ENCODE assay signal across 11 cellular contexts in the genomic region with DNA sequence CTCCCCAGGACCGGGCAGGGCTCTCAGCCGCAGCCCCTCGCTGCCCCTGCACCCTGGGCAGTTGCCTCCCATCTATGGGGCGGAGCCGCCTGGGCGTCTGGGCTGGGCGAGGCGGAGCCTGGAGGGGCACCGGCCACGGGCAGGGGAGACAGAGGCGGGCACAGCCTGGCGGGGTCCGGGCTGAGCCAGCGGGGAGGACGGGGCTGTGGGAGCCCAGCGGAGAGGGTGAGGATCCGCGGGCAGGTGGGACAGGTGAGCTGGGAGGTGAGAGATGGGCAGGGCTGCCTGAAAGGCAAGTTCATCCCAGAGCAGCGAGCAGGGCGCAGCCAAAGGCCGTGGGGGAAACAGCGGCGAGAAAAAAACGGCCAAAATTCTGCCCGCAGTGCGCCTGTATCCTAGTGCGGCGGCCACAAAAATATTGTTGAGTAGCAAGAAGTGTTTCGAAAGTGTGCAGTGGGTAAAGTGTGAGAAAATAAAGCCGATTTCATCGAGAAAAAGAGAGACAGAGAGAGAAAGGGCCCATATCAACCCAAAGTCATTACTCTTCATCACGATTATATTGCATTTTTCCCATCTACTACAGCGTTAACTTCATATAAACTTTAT. TPM values are rescaled to one million over a fixed set of nuclear protein-coding genes. Genes with fewer than 3 reads are reported as not detected.
DNase-seq lines count a peak whose midpoint lies in the region; ATAC-seq and TF ChIP-seq lines count a peak whose summit lies in the region.
"Not testable (repeated sequence)": the region's sequence is repeated elsewhere in the genome, so short reads cannot be mapped to it uniquely, and the experiment has no call there.
"Had no signal": no experiment of that assay in that cellular context is flagged by ENCODE, and none has a peak within 500 bp of the region (broad histone marks: within the 10 kb centered on the region; RNA-seq: fewer than 3 reads in every experiment).

No MANE protein-coding gene starts in this region.

- not testable (repeated sequence) for H3K36me3 ChIP-seq in GM23338 (ENCODE audit: insufficient read depth)

- peak overlapping the region; percentile 68 for H3K4me3 Mint-ChIP-seq in GM23338
- H3K4me3 Mint-ChIP-seq in activated CD4-positive, alpha-beta memory T cell treated with anti-CD3 and anti-CD28 coated beads for 36 hours: peak overlapping the region; percentile 23
- H3K4me3 Mint-ChIP-seq in activated T-cell treated with anti-CD3 and anti-CD28 coated beads, Interleukin-2, amount 50 U/mL, for 72 hours: peak overlapping the region; percentile 48 to 59
- peak overlapping the region; percentile 54 for H3K4me3 Mint-ChIP-seq in dendritic cell treated with granulocyte-macrophage colony-stimulating factor and Interleukin-4, amounts not matched to agents 40 ng/mL and 50 ng/mL, for 4 days

- H3K27me3 ChIP-seq in GM23338 (ENCODE audit: insufficient read depth): peaks cover 25% of the 10 kb centered on the region

- peak overlapping the region; percentile 93 for H2AFZ ChIP-seq in GM23338

- not testable (repeated sequence) for H3K27ac Mint-ChIP-seq in GM23338; activated CD4-positive, alpha-beta memory T cell treated with anti-CD3 and anti-CD28 coated beads for 36 hours; activated T-cell treated with anti-CD3 and anti-CD28 coated beads, Interleukin-2, amount 50 U/mL, for 72 hours; dendritic cell treated with granulocyte-macrophage colony-stimulating factor and Interleukin-4, amounts not matched to agents 40 ng/mL and 50 ng/mL, for 4 days

- H3K36me3 Mint-ChIP-seq in GM23338 (ENCODE audit: low read depth); activated CD4-positive, alpha-beta memory T cell treated with anti-CD3 and anti-CD28 coated beads for 36 hours; activated T-cell treated with anti-CD3 and anti-CD28 coated beads, Interleukin-2, amount 50 U/mL, for 72 hours (ENCODE audit: insufficient read depth in 2 of 2); dendritic cell treated with granulocyte-macrophage colony-stimulating factor and Interleukin-4, amounts not matched to agents 40 ng/mL and 50 ng/mL, for 4 days (ENCODE audit: low read depth): not testable (repeated sequence)

- CTCF ChIA-PET in activated CD4-positive, alpha-beta memory T cell treated with anti-CD3 and anti-CD28 coated beads for 36 hours (lab: Charles Lee): not testable (repeated sequence)

- peak overlapping the region; percentile 73 for H3K4me2 ChIP-seq in GM23338

- intact Hi-C loops in activated CD4-positive, alpha-beta memory T cell treated with anti-CD3 and anti-CD28 coated beads for 36 hours (cut with micrococcal nuclease); dendritic cell treated with granulocyte-macrophage colony-stimulating factor and Interleukin-4, amounts not matched to agents 40 ng/mL and 50 ng/mL, for 4 days (cut with micrococcal nuclease); sciatic nerve (cut with DNase I): not testable (repeated sequence)

- not testable (repeated sequence) for H3K4me1 Mint-ChIP-seq in GM23338
- peaks cover 34% of the 10 kb centered on the region for H3K4me1 Mint-ChIP-seq in activated CD4-positive, alpha-beta memory T cell treated with anti-CD3 and anti-CD28 coated beads for 36 hours (ENCODE audit: low read depth)
- H3K4me1 Mint-ChIP-seq in activated T-cell treated with anti-CD3 and anti-CD28 coated beads, Interleukin-2, amount 50 U/mL, for 72 hours (ENCODE audit: low read depth): peaks cover 49% of the 10 kb centered on the region
- peaks cover 82% of the 10 kb centered on the region for H3K4me1 Mint-ChIP-seq in dendritic cell treated with granulocyte-macrophage colony-stimulating factor and Interleukin-4, amounts not matched to agents 40 ng/mL and 50 ng/mL, for 4 days (ENCODE audit: low read depth)

- H4K20me1 ChIP-seq in GM23338 (replicated peaks; ENCODE audit: insufficient read depth): not testable (repeated sequence)

- not testable (repeated sequence) for H3F3A ChIP-seq in GM23338 (replicated peaks; ENCODE audit: low read depth)

- peaks cover 14% of the 10 kb centered on the region for H3K27me3 Mint-ChIP-seq in GM23338 (ENCODE audit: insufficient read depth, low read depth, poor library complexity)
- peaks cover 41% of the 10 kb centered on the region for H3K27me3 Mint-ChIP-seq in activated CD4-positive, alpha-beta memory T cell treated with anti-CD3 and anti-CD28 coated beads for 36 hours
- H3K27me3 Mint-ChIP-seq in activated T-cell treated with anti-CD3 and anti-CD28 coated beads, Interleukin-2, amount 50 U/mL, for 72 hours (ENCODE audit: low read depth): peaks cover 49% of the 10 kb centered on the region
- peaks cover 20% of the 10 kb centered on the region for H3K27me3 Mint-ChIP-seq in dendritic cell treated with granulocyte-macrophage colony-stimulating factor and Interleukin-4, amounts not matched to agents 40 ng/mL and 50 ng/mL, for 4 days

- POLR2A ChIA-PET in activated CD4-positive, alpha-beta memory T cell treated with anti-CD3 and anti-CD28 coated beads for 36 hours (lab: Charles Lee): not testable (repeated sequence)

- not testable (repeated sequence) for H3K9me2 ChIP-seq in GM23338 (ENCODE audit: insufficient read depth)

- peak; percentile 90 for ATAC-seq in GM23338
- peak; percentile 61 to 64 for ATAC-seq in activated T-cell treated with anti-CD3 and anti-CD28 coated beads, Interleukin-2, amount 50 U/mL, for 72 hours (replicated peaks in 1 of 2)
- ATAC-seq in left lobe of liver: peak; percentile 33
- ATAC-seq in sciatic nerve: peak; percentile 40

- not testable (repeated sequence) for H3K27ac ChIP-seq in GM23338 (ENCODE audit: low read depth)

- not testable (repeated sequence) for H3K79me2 ChIP-seq in GM23338 (replicated peaks; ENCODE audit: insufficient read depth)

- H3K4me1 ChIP-seq in GM23338 (ENCODE audit: insufficient read depth): not testable (repeated sequence)

- DNase-seq in GM23338 (ENCODE audit: low spot score); activated CD4-positive, alpha-beta memory T cell treated with anti-CD3 and anti-CD28 coated beads for 36 hours; activated T-cell treated with anti-CD3 and anti-CD28 coated beads, Interleukin-2, amount 50 U/mL, for 72 hours; left lobe of liver (ENCODE audit: low spot score); sciatic nerve (ENCODE audit: low spot score): not testable (repeated sequence)
- peak; percentile 41 for DNase-seq in MV-4-11 (lab: John Stamatoyannopoulos, UW)

- TF ChIP-seq CTCF in GM23338 (conservative IDR thresholded peaks at IDR 0.05; ENCODE audit: low read depth in 2 of 2): not testable (repeated sequence)

- peaks cover 32% of the 10 kb centered on the region for H3K9me3 Mint-ChIP-seq in GM23338
- not testable (repeated sequence) for H3K9me3 Mint-ChIP-seq in activated CD4-positive, alpha-beta memory T cell treated with anti-CD3 and anti-CD28 coated beads for 36 hours; activated T-cell treated with anti-CD3 and anti-CD28 coated beads, Interleukin-2, amount 50 U/mL, for 72 hours; dendritic cell treated with granulocyte-macrophage colony-stimulating factor and Interleukin-4, amounts not matched to agents 40 ng/mL and 50 ng/mL, for 4 days

- peak overlapping the region; percentile 48 for H3K4me3 ChIP-seq in GM23338

RNA-seq across cellular contexts. Expression of a gene that starts 5.8 kb away (rescaled TPM):
- total RNA-seq in GM23338 (2014; rRNA removed; shearing (Covaris generic)): not detected in 2 replicates
- not detected in 2 replicates for polyA plus RNA-seq in GM23338 (2016; fragmentation: Nextera tagmentation; extraction: Ambion mirVana)
- not detected for total RNA-seq in activated CD4-positive, alpha-beta memory T cell treated with anti-CD3 and anti-CD28 coated beads for 36 hours
- not detected for total RNA-seq in activated T-cell treated with anti-CD3 and anti-CD28 coated beads, Interleukin-2, amount 50 U/mL, for 72 hours
- total RNA-seq in left lobe of liver (1.1 TPM), sciatic nerve (0.49 TPM)
- total RNA-seq: A673; CD4-positive, alpha-beta T cell; H4 had no signal
- polyA plus RNA-seq: BJ had no signal

RNA-seq across cellular contexts. Expression of a gene that starts 14.3 kb away (rescaled TPM):
- not detected in 2 replicates for total RNA-seq in GM23338 (2014; rRNA removed; shearing (Covaris generic))
- not detected in 2 replicates for polyA plus RNA-seq in GM23338 (2016; fragmentation: Nextera tagmentation; extraction: Ambion mirVana)
- total RNA-seq in activated CD4-positive, alpha-beta memory T cell treated with anti-CD3 and anti-CD28 coated beads for 36 hours: not detected
- not detected for total RNA-seq in activated T-cell treated with anti-CD3 and anti-CD28 coated beads, Interleukin-2, amount 50 U/mL, for 72 hours
- total RNA-seq in left lobe of liver (not detected), sciatic nerve (not detected)
- total RNA-seq: A673; CD4-positive, alpha-beta T cell; H4 had no signal
- polyA plus RNA-seq: BJ had no signal

RNA-seq across cellular contexts. Expression of a gene that starts 37.5 kb away (rescaled TPM):
- total RNA-seq in GM23338 (2014; rRNA removed; shearing (Covaris generic)): not detected in 2 replicates
- polyA plus RNA-seq in GM23338 (2016; fragmentation: Nextera tagmentation; extraction: Ambion mirVana): not detected in 2 replicates
- total RNA-seq in activated CD4-positive, alpha-beta memory T cell treated with anti-CD3 and anti-CD28 coated beads for 36 hours: under 1 TPM; 0.22 to 0.24 TPM
- total RNA-seq in activated T-cell treated with anti-CD3 and anti-CD28 coated beads, Interleukin-2, amount 50 U/mL, for 72 hours: 1 to 10 TPM; 1.0 to 1.6 TPM
- total RNA-seq in left lobe of liver (0.20 TPM), sciatic nerve (not detected)
- total RNA-seq: A673; CD4-positive, alpha-beta T cell; H4 had no signal
- polyA plus RNA-seq: BJ had no signal

RNA-seq across cellular contexts. Expression of a gene that starts 46.6 kb away (rescaled TPM):
- total RNA-seq in GM23338 (2014; rRNA removed; shearing (Covaris generic)): not detected in 2 replicates
- polyA plus RNA-seq in GM23338 (2016; fragmentation: Nextera tagmentation; extraction: Ambion mirVana): 0.47 and 0.56 TPM in 2 replicates
- total RNA-seq in activated CD4-positive, alpha-beta memory T cell treated with anti-CD3 and anti-CD28 coated beads for 36 hours: under 1 TPM; 0.19 to 0.26 TPM
- total RNA-seq in activated T-cell treated with anti-CD3 and anti-CD28 coated beads, Interleukin-2, amount 50 U/mL, for 72 hours: 1 to 10 TPM in 1 of 2 donors, under 1 TPM in 1; 0.38 to 1.4 TPM
- total RNA-seq in left lobe of liver (3.2 TPM), sciatic nerve (3.2 TPM)
- total RNA-seq: A673, H4 had no signal
- polyA plus RNA-seq: BJ had no signal

Comparison
In these comparisons a context has a peak if more than half of its experiments do, and no peak if none do; other contexts are left out.
1. ATAC-seq: peak in every context shown above with its lines; median percentile 90 in GM23338; 62 in activated T-cell treated with anti-CD3 and anti-CD28 coated beads, Interleukin-2, amount 50 U/mL, for 72 hours; 40 in sciatic nerve; 33 in left lobe of liver.